In the genomic region with DNA sequence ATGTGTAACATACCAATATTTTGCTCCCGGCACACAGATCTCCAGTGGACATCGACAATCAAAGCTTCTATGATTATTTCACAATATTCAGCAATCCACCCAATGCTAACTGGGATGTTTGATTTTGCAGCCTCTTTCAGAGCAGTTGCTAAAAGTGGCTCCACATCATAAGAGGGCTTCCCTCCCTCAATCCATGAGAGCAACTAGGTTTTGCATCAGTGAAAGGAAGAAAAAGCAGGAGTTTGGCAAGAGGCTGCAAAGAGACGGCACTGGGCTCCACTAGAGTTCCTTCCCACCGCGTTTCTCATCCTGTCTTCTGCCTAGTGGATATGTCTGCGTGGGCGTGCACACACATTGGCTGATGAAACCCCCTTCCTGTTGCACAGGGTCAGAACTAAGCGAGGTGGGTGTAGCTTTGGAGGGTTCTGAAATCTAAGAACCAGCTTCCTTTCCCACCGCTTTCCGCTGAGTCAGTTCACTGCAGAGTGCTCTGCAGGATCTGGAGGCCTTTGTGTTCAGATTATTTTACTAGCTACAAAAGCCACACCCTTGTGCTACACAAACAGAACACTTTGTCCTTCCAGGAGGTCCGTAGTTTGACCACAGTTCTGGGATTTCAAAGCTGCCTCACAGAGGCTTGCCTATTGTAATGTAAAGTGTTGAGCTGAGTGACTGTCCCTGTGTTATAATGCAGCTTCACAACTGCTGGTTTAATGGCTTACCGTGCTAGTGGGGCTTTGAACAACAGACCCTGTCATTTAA, we compare ENCODE assay signal across 8 cellular contexts. TPM values are rescaled to one million over a fixed set of nuclear protein-coding genes. Genes with fewer than 3 reads are reported as not detected.
DNase-seq lines count a peak whose midpoint lies in the region; ATAC-seq and TF ChIP-seq lines count a peak whose summit lies in the region.

No MANE protein-coding gene starts in this region.

- no TSS peak for BruUV-seq in Calu3 (replicated peaks; lab: Mats Ljungman, UMichigan)

- peak overlapping the region; percentile 45 for H3K27ac Mint-ChIP-seq in Calu3 (ENCODE audit: unreplicated experiment)
- H3K27ac Mint-ChIP-seq in WTC11, result peak overlapping the region; percentile 90
- peak overlapping the region; percentile 63 for H3K27ac Mint-ChIP-seq in mesothelial cell of epicardium

- no peaks in the 10 kb centered on the region for H3K9me3 Mint-ChIP-seq in Calu3 (ENCODE audit: low read depth, unreplicated experiment)
- H3K9me3 Mint-ChIP-seq in WTC11, result no peaks in the 10 kb centered on the region
- no peaks in the 10 kb centered on the region for H3K9me3 Mint-ChIP-seq in mesothelial cell of epicardium

- H3K4me1 Mint-ChIP-seq in Calu3 (ENCODE audit: low read depth, unreplicated experiment), result peaks cover 55% of the 10 kb centered on the region
- peaks cover 71% of the 10 kb centered on the region for H3K4me1 Mint-ChIP-seq in WTC11
- peaks cover 20% of the 10 kb centered on the region for H3K4me1 Mint-ChIP-seq in mesothelial cell of epicardium

- intact Hi-C loops in Calu3 (cut with micrococcal nuclease; ENCODE audit: unreplicated experiment), result no loop called here

- DNase-seq in Calu3 (peak; percentile 69), LoVo (ENCODE audit: low spot score) (peak; percentile 89), WTC11 (ENCODE audit: low spot score) (peak; percentile 26), mesothelial cell of epicardium (ENCODE audit: low spot score in 2 of 2, unreplicated experiment in 2 of 2) (no peak), 8988T (no peak), NCI-H2029 treated with DMSO at 0.1 percent for 48 hours (lab: John Stamatoyannopoulos, UW) (no peak)

- no peaks in the 10 kb centered on the region for H3K9me3 ChIP-seq in subcutaneous abdominal adipose tissue (ENCODE audit: control insufficient read depth in 5 of 5, low read length in 5 of 5)

- H3K36me3 Mint-ChIP-seq in Calu3 (ENCODE audit: insufficient read depth, unreplicated experiment) (no peaks in the 10 kb centered on the region), WTC11 (no peaks in the 10 kb centered on the region), mesothelial cell of epicardium (no peaks in the 10 kb centered on the region)

- ATAC-seq in WTC11 (peak; percentile 95), esophagus mucosa (peak; percentile 94)

- H3K27me3 Mint-ChIP-seq in Calu3 (ENCODE audit: unreplicated experiment) (no peaks in the 10 kb centered on the region), WTC11 (ENCODE audit: low read depth) (no peaks in the 10 kb centered on the region; the same call in 1 of the 2 replicates), mesothelial cell of epicardium (ENCODE audit: low read depth) (no peaks in the 10 kb centered on the region)

- POLR2A ChIA-PET in WTC11 (lab: Charles Lee), result interaction anchor here (0.6 to 1.1 kb wide), 3 partner anchors 14 to 644 kb away, joined by 4 to 6 read pairs (median 4); a partner anchor contains a TSS

- H3K9ac ChIP-seq in subcutaneous abdominal adipose tissue (ENCODE audit: low read length in 5 of 5), result peak overlapping the region in 1 of 5 donors; percentile 54

- CTCF ChIA-PET in Calu3 (lab: Charles Lee) (interaction anchor here (0.6 to 2.5 kb wide), 5 partner anchors 10 to 29 kb away, joined by 3 to 26 read pairs (median 7); a partner anchor contains a TSS), WTC11 (lab: Charles Lee) (interaction anchor here (0.9 to 2.8 kb wide), 7 partner anchors 10 to 401 kb away, joined by 3 to 36 read pairs (median 3); a partner anchor contains a TSS)

- TF ChIP-seq CTCF in Calu3 (IDR thresholded peaks at IDR 0.05; ENCODE audit: unreplicated experiment) (no peak), WTC11 (IDR thresholded peaks at IDR 0.05) (no peak), mesothelial cell of epicardium (IDR thresholded peaks at IDR 0.05; ENCODE audit: unreplicated experiment) (no peak)

- peaks cover 4 to 39% (median 35%) of the 10 kb centered on the region in 5 donors for H3K4me1 ChIP-seq in subcutaneous abdominal adipose tissue (ENCODE audit: control insufficient read depth in 5 of 5, insufficient read depth in 5 of 5, low read length in 5 of 5)

- H3K36me3 ChIP-seq in subcutaneous abdominal adipose tissue (ENCODE audit: control insufficient read depth in 5 of 5, insufficient read depth in 5 of 5, low read length in 5 of 5), result no peaks in the 10 kb centered on the region

- peak overlapping the region; percentile 18 for H3K27ac ChIP-seq in subcutaneous abdominal adipose tissue (ENCODE audit: low read depth, low read length)

- H3K4me3 ChIP-seq in subcutaneous abdominal adipose tissue (ENCODE audit: low read depth in 1 of 5, low read length in 5 of 5), result peak overlapping the region; percentile 51 to 64 (median 59)

- H3K4me3 Mint-ChIP-seq in Calu3 (ENCODE audit: low read depth, unreplicated experiment) (peak overlapping the region; percentile 61), WTC11 (peak overlapping the region; percentile 56), mesothelial cell of epicardium (peak overlapping the region; percentile 40)

- no peaks in the 10 kb centered on the region for H3K27me3 ChIP-seq in subcutaneous abdominal adipose tissue (ENCODE audit: control insufficient read depth in 5 of 5, insufficient read depth in 4 of 5, low read length in 5 of 5)

TF ChIP-seq in WTC11, 78 proteins besides CTCF, POLR2A, EP300 and RAD21 (continues in another document):
- TF ChIP-seq MXD4 (CRISPR knock-in tag; IDR thresholded peaks at IDR 0.05; ENCODE audit: borderline replicate concordance) (no peak), FOXP1 (CRISPR knock-in tag; IDR thresholded peaks at IDR 0.05; ENCODE audit: borderline replicate concordance) (no peak), TEAD1 (CRISPR knock-in tag; IDR thresholded peaks at IDR 0.05) (peak; percentile 37; the same call in 1 of the 2 replicates), TCF7 (CRISPR knock-in tag; IDR thresholded peaks at IDR 0.05; ENCODE audit: low read depth) (no peak), GABPB1 (CRISPR knock-in tag; IDR thresholded peaks at IDR 0.05) (peak; percentile 77; the same call in 1 of the 2 replicates)
- TF ChIP-seq, protein P1, sequence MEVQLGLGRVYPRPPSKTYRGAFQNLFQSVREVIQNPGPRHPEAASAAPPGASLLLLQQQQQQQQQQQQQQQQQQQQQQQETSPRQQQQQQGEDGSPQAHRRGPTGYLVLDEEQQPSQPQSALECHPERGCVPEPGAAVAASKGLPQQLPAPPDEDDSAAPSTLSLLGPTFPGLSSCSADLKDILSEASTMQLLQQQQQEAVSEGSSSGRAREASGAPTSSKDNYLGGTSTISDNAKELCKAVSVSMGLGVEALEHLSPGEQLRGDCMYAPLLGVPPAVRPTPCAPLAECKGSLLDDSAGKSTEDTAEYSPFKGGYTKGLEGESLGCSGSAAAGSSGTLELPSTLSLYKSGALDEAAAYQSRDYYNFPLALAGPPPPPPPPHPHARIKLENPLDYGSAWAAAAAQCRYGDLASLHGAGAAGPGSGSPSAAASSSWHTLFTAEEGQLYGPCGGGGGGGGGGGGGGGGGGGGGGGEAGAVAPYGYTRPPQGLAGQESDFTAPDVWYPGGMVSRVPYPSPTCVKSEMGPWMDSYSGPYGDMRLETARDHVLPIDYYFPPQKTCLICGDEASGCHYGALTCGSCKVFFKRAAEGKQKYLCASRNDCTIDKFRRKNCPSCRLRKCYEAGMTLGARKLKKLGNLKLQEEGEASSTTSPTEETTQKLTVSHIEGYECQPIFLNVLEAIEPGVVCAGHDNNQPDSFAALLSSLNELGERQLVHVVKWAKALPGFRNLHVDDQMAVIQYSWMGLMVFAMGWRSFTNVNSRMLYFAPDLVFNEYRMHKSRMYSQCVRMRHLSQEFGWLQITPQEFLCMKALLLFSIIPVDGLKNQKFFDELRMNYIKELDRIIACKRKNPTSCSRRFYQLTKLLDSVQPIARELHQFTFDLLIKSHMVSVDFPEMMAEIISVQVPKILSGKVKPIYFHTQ (CRISPR knock-in tag; IDR thresholded peaks at IDR 0.05), result no peak
- TF ChIP-seq, protein P2, sequence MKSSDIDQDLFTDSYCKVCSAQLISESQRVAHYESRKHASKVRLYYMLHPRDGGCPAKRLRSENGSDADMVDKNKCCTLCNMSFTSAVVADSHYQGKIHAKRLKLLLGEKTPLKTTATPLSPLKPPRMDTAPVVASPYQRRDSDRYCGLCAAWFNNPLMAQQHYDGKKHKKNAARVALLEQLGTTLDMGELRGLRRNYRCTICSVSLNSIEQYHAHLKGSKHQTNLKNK (CRISPR knock-in tag; IDR thresholded peaks at IDR 0.05), result no peak
- TF ChIP-seq, protein P3, sequence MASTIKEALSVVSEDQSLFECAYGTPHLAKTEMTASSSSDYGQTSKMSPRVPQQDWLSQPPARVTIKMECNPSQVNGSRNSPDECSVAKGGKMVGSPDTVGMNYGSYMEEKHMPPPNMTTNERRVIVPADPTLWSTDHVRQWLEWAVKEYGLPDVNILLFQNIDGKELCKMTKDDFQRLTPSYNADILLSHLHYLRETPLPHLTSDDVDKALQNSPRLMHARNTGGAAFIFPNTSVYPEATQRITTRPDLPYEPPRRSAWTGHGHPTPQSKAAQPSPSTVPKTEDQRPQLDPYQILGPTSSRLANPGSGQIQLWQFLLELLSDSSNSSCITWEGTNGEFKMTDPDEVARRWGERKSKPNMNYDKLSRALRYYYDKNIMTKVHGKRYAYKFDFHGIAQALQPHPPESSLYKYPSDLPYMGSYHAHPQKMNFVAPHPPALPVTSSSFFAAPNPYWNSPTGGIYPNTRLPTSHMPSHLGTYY (CRISPR knock-in tag; IDR thresholded peaks at IDR 0.05), result no peak
- TF ChIP-seq, protein P4, sequence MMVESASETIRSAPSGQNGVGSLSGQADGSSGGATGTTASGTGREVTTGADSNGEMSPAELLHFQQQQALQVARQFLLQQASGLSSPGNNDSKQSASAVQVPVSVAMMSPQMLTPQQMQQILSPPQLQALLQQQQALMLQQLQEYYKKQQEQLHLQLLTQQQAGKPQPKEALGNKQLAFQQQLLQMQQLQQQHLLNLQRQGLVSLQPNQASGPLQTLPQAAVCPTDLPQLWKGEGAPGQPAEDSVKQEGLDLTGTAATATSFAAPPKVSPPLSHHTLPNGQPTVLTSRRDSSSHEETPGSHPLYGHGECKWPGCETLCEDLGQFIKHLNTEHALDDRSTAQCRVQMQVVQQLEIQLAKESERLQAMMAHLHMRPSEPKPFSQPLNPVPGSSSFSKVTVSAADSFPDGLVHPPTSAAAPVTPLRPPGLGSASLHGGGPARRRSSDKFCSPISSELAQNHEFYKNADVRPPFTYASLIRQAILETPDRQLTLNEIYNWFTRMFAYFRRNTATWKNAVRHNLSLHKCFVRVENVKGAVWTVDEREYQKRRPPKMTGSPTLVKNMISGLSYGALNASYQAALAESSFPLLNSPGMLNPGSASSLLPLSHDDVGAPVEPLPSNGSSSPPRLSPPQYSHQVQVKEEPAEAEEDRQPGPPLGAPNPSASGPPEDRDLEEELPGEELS (CRISPR knock-in tag; IDR thresholded peaks at IDR 0.05), result peak; percentile 39; the same call in 1 of the 2 replicates

RNA-seq across cellular contexts. Expression of a gene that starts 28.1 kb away (rescaled TPM):
- total RNA-seq in Calu3 (2022) (30.6 and 31.9 TPM in 2 replicates), WTC11 (2021) (20.9 to 25.4 TPM (median 21.9 TPM) in 3 replicates), esophagus mucosa (34.8 TPM), mesothelial cell of epicardium (59.0 to 64.7 TPM (median 62.5 TPM) in 3 replicates)

Comparison
In these comparisons a context has a peak if more than half of its experiments do, and no peak if none do; other contexts are left out.
1. DNase-seq: peak in Calu3 (single experiment), LoVo (single experiment) and WTC11 (single experiment); none in mesothelial cell of epicardium (0 of 2), 8988T (single experiment) and NCI-H2029 treated with DMSO at 0.1 percent for 48 hours (single experiment).
2. Peak in every context shown above with its lines, with median percentiles within 50 percentile points of each other: H3K27ac Mint-ChIP-seq and H3K4me3 Mint-ChIP-seq.